ENCODE assay signal across 1 cellular context in genomic region chr1:59445040-59445439, GRCh38.
TF ChIP-seq lines count a peak whose summit lies in the region.

No MANE protein-coding gene starts in this region.

TF ChIP-seq in H1, 55 proteins besides CTCF, POLR2A, EP300 and RAD21 (continued from another document):
- TF ChIP-seq ATF2 (IDR thresholded peaks at IDR 0.05; ENCODE audit: low read length) (no peak), GTF2F1 (IDR thresholded peaks at IDR 0.05; ENCODE audit: borderline replicate concordance, low read depth, low read length) (no peak), TBP (IDR thresholded peaks at IDR 0.05; ENCODE audit: low read depth, low read length) (no peak), CHD2 (IDR thresholded peaks at IDR 0.05; ENCODE audit: low read length) (no peak), RBBP5 (IDR thresholded peaks at IDR 0.05; ENCODE audit: borderline replicate concordance, low read depth, low read length) (no peak), RXRA (IDR thresholded peaks at IDR 0.05; ENCODE audit: insufficient read depth, low read depth, low read length) (no peak), BCL11A (IDR thresholded peaks at IDR 0.05; ENCODE audit: low read depth in 2 of 2, low read length in 2 of 2) (no peak), HDAC6 (IDR thresholded peaks at IDR 0.05; ENCODE audit: low read depth, low read length) (no peak), KDM1A (IDR thresholded peaks at IDR 0.05; ENCODE audit: borderline replicate concordance, low read length) (no peak), ASH2L (IDR thresholded peaks at IDR 0.05; ENCODE audit: low read length) (no peak), FOSL1 (IDR thresholded peaks at IDR 0.05; ENCODE audit: insufficient read depth, low read depth, low read length) (no peak), TAF7 (optimal IDR thresholded peaks at IDR 0.05; ENCODE audit: borderline replicate concordance, low read depth, low read length) (no peak)
